In genomic region chr1:84682047-84682446, GRCh38 we compare ENCODE assay signal across 19 cellular contexts. TPM values are rescaled to one million over a fixed set of nuclear protein-coding genes. Genes with fewer than 3 reads are reported as not detected.
DNase-seq lines count a peak whose midpoint lies in the region; ATAC-seq and TF ChIP-seq lines count a peak whose summit lies in the region.
"Had no signal": no experiment of that assay in that cellular context is flagged by ENCODE, and none has a peak within 500 bp of the region (broad histone marks: within the 10 kb centered on the region; RNA-seq: fewer than 3 reads in every experiment).

No MANE protein-coding gene starts in this region.

- H3K27me3 ChIP-seq in Loucy (ENCODE audit: insufficient read depth, low read length, poor library complexity, severe bottlenecking) (no peaks in the 10 kb centered on the region), colonic mucosa (no peaks in the 10 kb centered on the region)
- H3K27me3 ChIP-seq: BLaER1 treated with 17β-estradiol and CSF1 and Interleukin-3, amounts not matched to agents 10 nM and 100 nM had no signal

- no peaks in the 10 kb centered on the region; the same call in 1 of the 2 replicates for H3K36me3 ChIP-seq in Loucy (ENCODE audit: insufficient read depth, low read length)
- H3K36me3 ChIP-seq in colonic mucosa, result no peaks in the 10 kb centered on the region
- no peaks in the 10 kb centered on the region for H3K36me3 ChIP-seq in mucosa of descending colon (ENCODE audit: low read depth)

- peaks cover 62% of the 10 kb centered on the region for H3K4me1 ChIP-seq in Loucy (ENCODE audit: insufficient read depth, low read length, poor library complexity, severe bottlenecking)
- no peaks in the 10 kb centered on the region for H3K4me1 ChIP-seq in colonic mucosa
- H3K4me1 ChIP-seq in mucosa of descending colon (ENCODE audit: low read depth), result no peaks in the 10 kb centered on the region
- H3K4me1 ChIP-seq: BLaER1 treated with 17β-estradiol and CSF1 and Interleukin-3, amounts not matched to agents 10 nM and 100 nM; Caco-2 had no signal

- no peaks in the 10 kb centered on the region for H3K9me2 ChIP-seq in Loucy (replicated peaks; ENCODE audit: low read depth, low read length)

- H3K27me3 Mint-ChIP-seq in WTC11 (ENCODE audit: low read depth), result no peaks in the 10 kb centered on the region
- H3K27me3 Mint-ChIP-seq: B cell; CD4-positive, alpha-beta T cell had no signal

- peaks cover 7% of the 10 kb centered on the region for H4K20me1 ChIP-seq in Loucy (ENCODE audit: insufficient read depth, low read length, poor library complexity, severe bottlenecking)
- H4K20me1 ChIP-seq: BLaER1 treated with 17β-estradiol and CSF1 and Interleukin-3, amounts not matched to agents 10 nM and 100 nM had no signal

- H3K4me3 ChIP-seq in Loucy (ENCODE audit: low read length, poor library complexity, severe bottlenecking), result no peak overlapping the region
- H3K4me3 ChIP-seq in colonic mucosa, result no peak overlapping the region
- H3K4me3 ChIP-seq in mucosa of descending colon, result no peak overlapping the region
- H3K4me3 ChIP-seq: BLaER1 treated with 17β-estradiol and CSF1 and Interleukin-3, amounts not matched to agents 10 nM and 100 nM had no signal

- H3K9me3 Mint-ChIP-seq in WTC11, result peaks cover 16% of the 10 kb centered on the region
- H3K9me3 Mint-ChIP-seq: CD8-positive, alpha-beta T cell had no signal

- peaks cover 44% of the 10 kb centered on the region for H3K4me1 Mint-ChIP-seq in WTC11
- H3K4me1 Mint-ChIP-seq: B cell had no signal

- H3K27ac ChIP-seq in colonic mucosa, result no peak overlapping the region
- H3K27ac ChIP-seq: BLaER1 treated with 17β-estradiol and CSF1 and Interleukin-3, amounts not matched to agents 10 nM and 100 nM; C4-2B had no signal

- POLR2A ChIA-PET in WTC11 (lab: Charles Lee), result no interaction called here

- no peaks in the 10 kb centered on the region for H3F3A ChIP-seq in Loucy (ENCODE audit: low read depth)

- H2AFZ ChIP-seq in Loucy (ENCODE audit: low read length), result no peak overlapping the region

- TF ChIP-seq CTCF in Loucy (conservative IDR thresholded peaks at IDR 0.05; ENCODE audit: low read length) (no peak), WTC11 (IDR thresholded peaks at IDR 0.05) (no peak), colonic mucosa (IDR thresholded peaks at IDR 0.05) (no peak), mucosa of descending colon (IDR thresholded peaks at IDR 0.05) (no peak)

- peaks cover 18% of the 10 kb centered on the region for H3K36me3 Mint-ChIP-seq in WTC11

- H3K9me3 ChIP-seq in Loucy (ENCODE audit: insufficient read depth, low read depth, low read length) (no peaks in the 10 kb centered on the region), colonic mucosa (no peaks in the 10 kb centered on the region), mucosa of descending colon (no peaks in the 10 kb centered on the region)
- H3K9me3 ChIP-seq: Caco-2 had no signal

- H3K4me2 ChIP-seq in Loucy (ENCODE audit: low read depth, low read length, poor library complexity, severe bottlenecking), result peak overlapping the region; percentile 43
- H3K4me2 ChIP-seq: BLaER1 treated with 17β-estradiol and CSF1 and Interleukin-3, amounts not matched to agents 10 nM and 100 nM had no signal

- CTCF ChIA-PET in WTC11 (lab: Charles Lee), result interaction anchor here (1.2 kb wide), 1 partner anchor 72 kb away, joined by 3 read pairs; no protein-coding TSS in a partner anchor

- intact Hi-C loops in colonic mucosa (cut with DNase I) (no loop called here), mucosa of descending colon (cut with DNase I, micrococcal nuclease) (no loop called here)

- H3K9ac ChIP-seq in Loucy (ENCODE audit: low read depth, low read length, poor library complexity, severe bottlenecking), result no peak overlapping the region
- no peak overlapping the region for H3K9ac ChIP-seq in colonic mucosa (ENCODE audit: low read depth in 2 of 2, low read length in 2 of 2)
- H3K9ac ChIP-seq: BLaER1 treated with 17β-estradiol and CSF1 and Interleukin-3, amounts not matched to agents 10 nM and 100 nM had no signal

- H3K4me3 Mint-ChIP-seq in WTC11, result no peak overlapping the region
- H3K4me3 Mint-ChIP-seq: B cell; CD4-positive, alpha-beta T cell; CD8-positive, alpha-beta T cell had no signal

- DNase-seq in WTC11 (ENCODE audit: low spot score), result no peak
- DNase-seq in colonic mucosa, result peak; percentile 34
- DNase-seq in mucosa of descending colon, result peak in 1 of 3 donors; percentile 27
- DNase-seq in NCI-H1105 (lab: John Stamatoyannopoulos, UW), result no peak
- no peak for DNase-seq in Ammon's horn (ENCODE audit: low spot score)
- DNase-seq in SHP77 (lab: John Stamatoyannopoulos, UW), result no peak
- DNase-seq: 8988T; ACHN; Caco-2; Calu3; CD4-positive, alpha-beta T cell; CD8-positive, alpha-beta T cell; DMS79 treated with DMSO at 0.1 percent for 48 hours; GF-D8 had no signal

- peaks cover 73% of the 10 kb centered on the region for H3K79me2 ChIP-seq in Loucy (ENCODE audit: insufficient read depth, low read length)

- no peak for ATAC-seq in WTC11
- peak; percentile 79 for ATAC-seq in mucosa of descending colon
- no peak for ATAC-seq in GM18867 (IDR thresholded peaks at IDR 0.05; ENCODE audit: unreplicated experiment)
- ATAC-seq: CD8-positive, alpha-beta T cell had no signal

- H3K27ac Mint-ChIP-seq in WTC11, result peak overlapping the region; percentile 14; the same call in 1 of the 2 replicates
- H3K27ac Mint-ChIP-seq: B cell; CD4-positive, alpha-beta T cell; CD8-positive, alpha-beta T cell had no signal

TF ChIP-seq in WTC11, 78 proteins besides CTCF, POLR2A, EP300 and RAD21:
- no peak for TF ChIP-seq ZNF281 (CRISPR knock-in tag; IDR thresholded peaks at IDR 0.05)
- no peak for TF ChIP-seq RORB (CRISPR knock-in tag; IDR thresholded peaks at IDR 0.05)
- TF ChIP-seq GABPB1 (CRISPR knock-in tag; IDR thresholded peaks at IDR 0.05), result no peak
- no peak for TF ChIP-seq RELA (CRISPR knock-in tag; IDR thresholded peaks at IDR 0.05; ENCODE audit: borderline replicate concordance)

RNA-seq across cellular contexts. Expression of gene SSX2IP, which starts 8.2 kb away (rescaled TPM):
- total RNA-seq in WTC11 (2021), result 17.5 to 21.7 TPM (median 20.8 TPM) in 3 replicates
- total RNA-seq in colonic mucosa, result 10 to 100 TPM; 13.9 to 16.9 TPM
- total RNA-seq in mucosa of descending colon, result 10 to 100 TPM in 2 of 3 donors, 1 to 10 TPM in 1; 6.2 to 36.7 (median 14.4) TPM
